In the genomic region with DNA sequence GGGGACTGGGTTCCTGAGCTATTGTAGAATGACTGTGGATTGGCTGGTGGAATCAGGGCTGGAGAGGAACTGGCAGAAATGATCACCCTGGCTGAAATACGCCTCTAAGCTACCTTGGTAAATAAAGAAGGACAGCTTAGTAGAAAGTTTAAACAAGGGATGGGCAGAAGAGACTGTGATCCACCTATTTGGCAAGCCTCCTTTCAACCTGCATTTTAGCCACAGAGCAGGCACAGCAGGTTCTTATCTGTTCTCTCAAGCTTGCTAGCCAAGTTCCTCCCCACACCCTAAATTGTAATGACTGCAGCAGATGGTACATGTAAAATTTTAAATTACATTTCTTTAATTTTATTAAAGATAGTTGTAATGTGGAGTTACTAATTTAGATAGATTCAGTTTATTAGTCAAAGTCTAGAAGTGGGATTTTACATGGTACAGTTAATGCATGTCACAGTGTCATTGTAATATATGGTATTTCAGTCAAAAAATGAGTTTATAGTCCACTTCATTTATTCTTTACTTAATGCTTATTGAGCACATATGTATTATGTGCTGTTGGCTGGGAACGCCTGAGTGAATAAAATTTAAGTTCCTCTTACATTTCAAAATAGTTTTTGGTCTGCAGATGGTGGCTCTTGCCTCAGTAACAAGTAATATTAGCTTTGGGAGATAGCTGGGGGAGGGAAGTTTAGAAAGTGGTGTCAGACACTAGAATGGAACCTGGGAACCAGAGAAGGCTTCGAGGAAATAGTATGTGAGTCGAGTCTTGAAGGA, we compare ENCODE assay signal across 11 cellular contexts. TPM values are rescaled to one million over a fixed set of nuclear protein-coding genes. Genes with fewer than 3 reads are reported as not detected.
A peak's percentile ranks its signal among the peaks of the same experiment; 100 is the strongest.
DNase-seq lines count a peak whose midpoint lies in the region; ATAC-seq and TF ChIP-seq lines count a peak whose summit lies in the region.
"Had no signal": no experiment of that assay in that cellular context is flagged by ENCODE, and none has a peak within 500 bp of the region (broad histone marks: within the 10 kb centered on the region; RNA-seq: fewer than 3 reads in every experiment).

No MANE protein-coding gene starts in this region.

- peak overlapping the region; percentile 86 for H3K27ac ChIP-seq in GM23248
- peak overlapping the region; percentile 63 for H3K27ac ChIP-seq in psoas muscle
- H3K27ac ChIP-seq in testis = peak overlapping the region in 1 of 2 donors; percentile 63

- DNase-seq in GM23248 (no peak), fibroblast of gingiva (ENCODE audit: low read depth) (peak; percentile 32), psoas muscle (no peak), kidney glomerular epithelial cell (lab: John Stamatoyannopoulos, UW) (no peak), testis (no peak)
- DNase-seq in activated CD8-positive, alpha-beta T cell treated with anti-CD3 and anti-CD28 coated beads for 36 hours = no peak
- DNase-seq: activated CD4-positive, alpha-beta T cell treated with anti-CD3 and anti-CD28 coated beads for 4 hours; CD8-positive, alpha-beta T cell had no signal

- POLR2A ChIA-PET in activated CD8-positive, alpha-beta T cell treated with anti-CD3 and anti-CD28 coated beads for 36 hours (lab: Charles Lee) = no interaction called here

- no peak overlapping the region for H3K27ac Mint-ChIP-seq in activated CD8-positive, alpha-beta T cell treated with anti-CD3 and anti-CD28 coated beads for 36 hours
- H3K27ac Mint-ChIP-seq: CD8-positive, alpha-beta T cell had no signal

- TF ChIP-seq CTCF in psoas muscle (IDR thresholded peaks at IDR 0.05) (no peak), testis (IDR thresholded peaks at IDR 0.05) (no peak)
- TF ChIP-seq CTCF in activated CD8-positive, alpha-beta T cell treated with anti-CD3 and anti-CD28 coated beads for 36 hours (IDR thresholded peaks at IDR 0.05) = no peak

- H3F3A ChIP-seq in GM23248 (ENCODE audit: insufficient read depth) = peaks cover 39% of the 10 kb centered on the region

- H3K4me1 Mint-ChIP-seq in activated CD8-positive, alpha-beta T cell treated with anti-CD3 and anti-CD28 coated beads for 36 hours (ENCODE audit: low read depth) = no peaks in the 10 kb centered on the region

- no peak overlapping the region for H3K4me3 Mint-ChIP-seq in activated CD8-positive, alpha-beta T cell treated with anti-CD3 and anti-CD28 coated beads for 36 hours
- H3K4me3 Mint-ChIP-seq: CD8-positive, alpha-beta T cell had no signal

- H3K9me3 ChIP-seq in GM23248 (ENCODE audit: low read depth) = no peaks in the 10 kb centered on the region
- no peaks in the 10 kb centered on the region for H3K9me3 ChIP-seq in psoas muscle
- H3K9me3 ChIP-seq in testis = no peaks in the 10 kb centered on the region

- in situ Hi-C loops in GM23248 (cut with MboI) = no loop called here

- peak; percentile 18 for ATAC-seq in SK-N-SH treated with all-trans-retinoic acid at 6 μM for 48 hours
- no peak for ATAC-seq in psoas muscle
- no peak for ATAC-seq in HG03442 (IDR thresholded peaks at IDR 0.05; ENCODE audit: unreplicated experiment)
- no peak for ATAC-seq in activated CD8-positive, alpha-beta T cell treated with anti-CD3 and anti-CD28 coated beads for 36 hours
- ATAC-seq: CD8-positive, alpha-beta T cell; GM12878 had no signal

- intact Hi-C loops in psoas muscle (cut with DNase I) = no loop called here
- intact Hi-C loops in testis (cut with DNase I; ENCODE audit: low total_unique reads) = no loop called here
- intact Hi-C loops in activated CD8-positive, alpha-beta T cell treated with anti-CD3 and anti-CD28 coated beads for 36 hours (cut with micrococcal nuclease) = no loop called here

- H4K20me1 ChIP-seq in GM23248 (ENCODE audit: insufficient read depth) = no peaks in the 10 kb centered on the region; the same call in 1 of the 2 replicates

- TF ChIP-seq POLR2A in testis (IDR thresholded peaks at IDR 0.05) = no peak

- H3K36me3 ChIP-seq in GM23248 (ENCODE audit: low read depth) = no peaks in the 10 kb centered on the region
- H3K36me3 ChIP-seq in psoas muscle (ENCODE audit: insufficient read depth in 1 of 2, low read depth in 1 of 2) = no peaks in the 10 kb centered on the region
- no peaks in the 10 kb centered on the region for H3K36me3 ChIP-seq in testis (ENCODE audit: low read depth, missing control alignments)

- H3K4me2 ChIP-seq in GM23248 (ENCODE audit: unreplicated experiment) = peak overlapping the region; percentile 52

- H3K36me3 Mint-ChIP-seq in activated CD8-positive, alpha-beta T cell treated with anti-CD3 and anti-CD28 coated beads for 36 hours (ENCODE audit: low read depth) = peaks cover 1% of the 10 kb centered on the region
- H3K36me3 Mint-ChIP-seq: CD8-positive, alpha-beta T cell had no signal

- H3K79me2 ChIP-seq in GM23248 (ENCODE audit: insufficient read depth) = peaks cover 96% of the 10 kb centered on the region

- peaks cover 6% of the 10 kb centered on the region for H3K27me3 Mint-ChIP-seq in activated CD8-positive, alpha-beta T cell treated with anti-CD3 and anti-CD28 coated beads for 36 hours

- H3K4me1 ChIP-seq in GM23248 (ENCODE audit: insufficient read depth) (peaks cover 41% of the 10 kb centered on the region), psoas muscle (peaks cover 45% of the 10 kb centered on the region), testis (peaks cover 34% of the 10 kb centered on the region)

- H3K27me3 ChIP-seq in GM23248 (replicated peaks; ENCODE audit: insufficient read depth) = no peaks in the 10 kb centered on the region
- H3K27me3 ChIP-seq in psoas muscle (ENCODE audit: insufficient read depth in 3 of 3, low read length in 2 of 3) = no peaks in the 10 kb centered on the region
- H3K27me3 ChIP-seq in testis = no peaks in the 10 kb centered on the region

- 43 to 46% methylated on average over 4 of the region's 4 CpGs for WGBS in GM23248 (ENCODE audit: low coverage in 1 of 2, low lambda C conversion rate in 2 of 2, missing lambda C conversion rate in 2 of 2), 2 experiments
- WGBS in psoas muscle, 3 donors = 48 to 73% (median 66%) methylated on average over 4 of the region's 4 CpGs
- 68 to 76% methylated on average over 4 of the region's 4 CpGs for WGBS in testis, 2 donors

- H2AFZ ChIP-seq in GM23248 = no peak overlapping the region

- CTCF ChIA-PET in activated CD8-positive, alpha-beta T cell treated with anti-CD3 and anti-CD28 coated beads for 36 hours (lab: Charles Lee) = interaction anchor here (2.2 kb wide), 1 partner anchor 90 kb away, joined by 7 read pairs; no protein-coding TSS in a partner anchor

- H3K9me2 ChIP-seq in GM23248 (ENCODE audit: insufficient read depth) = no peaks in the 10 kb centered on the region

- peak overlapping the region; percentile 40; the same call in 1 of the 2 replicates for H3K4me3 ChIP-seq in GM23248
- H3K4me3 ChIP-seq in psoas muscle = no peak overlapping the region
- no peak overlapping the region for H3K4me3 ChIP-seq in testis
- H3K4me3 ChIP-seq: GM12878 had no signal

- peak overlapping the region; percentile 58 for H3K9ac ChIP-seq in GM23248

- H3K9me3 Mint-ChIP-seq in activated CD8-positive, alpha-beta T cell treated with anti-CD3 and anti-CD28 coated beads for 36 hours = no peaks in the 10 kb centered on the region
- H3K9me3 Mint-ChIP-seq: CD8-positive, alpha-beta T cell had no signal

TF ChIP-seq in SK-N-SH treated with all-trans-retinoic acid at 6 μM for 48 hours, 23 proteins besides CTCF, POLR2A, EP300 and RAD21 (continues in another document):
- TF ChIP-seq ZNF565 (CRISPR knock-in tag; conservative IDR thresholded peaks at IDR 0.05; ENCODE audit: low read depth) (no peak), RARB (CRISPR knock-in tag; IDR thresholded peaks at IDR 0.05) (no peak), CREB5 (CRISPR knock-in tag; IDR thresholded peaks at IDR 0.05; ENCODE audit: low read depth) (no peak), ZNF8 (CRISPR knock-in tag; IDR thresholded peaks at IDR 0.05) (no peak), TOX (CRISPR knock-in tag; IDR thresholded peaks at IDR 0.05; ENCODE audit: borderline replicate concordance) (no peak), PPARA (CRISPR knock-in tag; IDR thresholded peaks at IDR 0.05; ENCODE audit: borderline replicate concordance) (no peak), BACH2 (CRISPR knock-in tag; IDR thresholded peaks at IDR 0.05; ENCODE audit: borderline replicate concordance) (no peak), SNAI2 (CRISPR knock-in tag; IDR thresholded peaks at IDR 0.05) (no peak)
- TF ChIP-seq, protein P1, sequence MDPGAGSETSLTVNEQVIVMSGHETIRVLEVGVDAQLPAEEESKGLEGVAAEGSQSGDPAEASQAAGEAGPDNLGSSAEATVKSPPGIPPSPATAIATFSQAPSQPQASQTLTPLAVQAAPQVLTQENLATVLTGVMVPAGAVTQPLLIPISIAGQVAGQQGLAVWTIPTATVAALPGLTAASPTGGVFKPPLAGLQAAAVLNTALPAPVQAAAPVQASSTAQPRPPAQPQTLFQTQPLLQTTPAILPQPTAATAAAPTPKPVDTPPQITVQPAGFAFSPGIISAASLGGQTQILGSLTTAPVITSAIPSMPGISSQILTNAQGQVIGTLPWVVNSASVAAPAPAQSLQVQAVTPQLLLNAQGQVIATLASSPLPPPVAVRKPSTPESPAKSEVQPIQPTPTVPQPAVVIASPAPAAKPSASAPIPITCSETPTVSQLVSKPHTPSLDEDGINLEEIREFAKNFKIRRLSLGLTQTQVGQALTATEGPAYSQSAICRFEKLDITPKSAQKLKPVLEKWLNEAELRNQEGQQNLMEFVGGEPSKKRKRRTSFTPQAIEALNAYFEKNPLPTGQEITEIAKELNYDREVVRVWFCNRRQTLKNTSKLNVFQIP (CRISPR knock-in tag; IDR thresholded peaks at IDR 0.05; ENCODE audit: borderline replicate concordance, low read depth) = no peak

RNA-seq across cellular contexts. Expression of gene EPN2, which starts 11.2 kb away (rescaled TPM):
- 21.2 and 25.3 TPM in 2 replicates for total RNA-seq in GM23248 (2014; rRNA removed; shearing (Covaris generic))
- polyA plus RNA-seq in GM23248 (2016; fragmentation: Nextera tagmentation; extraction: Ambion mirVana) (54.0 and 56.2 TPM in 2 replicates), psoas muscle (10 to 100 TPM; 11.6 to 27.2 (median 12.2) TPM), testis (ENCODE audit: insufficient read depth, low read depth, low replicate concordance) (61.1 TPM)
- total RNA-seq in psoas muscle (10 to 100 TPM; 23.6 to 36.0 (median 26.9) TPM), testis (10 to 100 TPM; 60.0 to 66.5 TPM)
- 1 to 10 TPM; 3.2 to 4.6 TPM for total RNA-seq in activated CD8-positive, alpha-beta T cell treated with anti-CD3 and anti-CD28 coated beads for 36 hours
